In genomic region chr2:192886636-192887035, GRCh38 we compare ENCODE assay signal across 19 cellular contexts.
"Had no signal": no experiment of that assay in that cellular context is flagged by ENCODE, and none has a peak within 500 bp of the region (broad histone marks: within the 10 kb centered on the region; RNA-seq: fewer than 3 reads in every experiment).

No MANE protein-coding gene starts in this region.

- H3K4me3 ChIP-seq: ascending aorta, cardiac muscle cell, dorsolateral prefrontal cortex, left lung, mucosa of descending colon, pancreas, thoracic aorta had no signal

- H3K36me3 ChIP-seq: ascending aorta, cardiac muscle cell, left lung, pancreas, thoracic aorta had no signal

- H3K27ac ChIP-seq: ascending aorta, cardiac muscle cell, dorsolateral prefrontal cortex, left lung, pancreas, thoracic aorta, VCaP had no signal

- H3K9me3 ChIP-seq: ascending aorta, left lung, mucosa of descending colon, pancreas, thoracic aorta had no signal

- H3K36me3 Mint-ChIP-seq: activated CD8-positive, alpha-beta memory T cell treated with anti-CD3 and anti-CD28 coated beads, Interleukin-2, amount 10 ng/mL, durations not matched to agents 7 days and 5 days; activated naive CD4-positive, alpha-beta T cell treated with anti-CD3 and anti-CD28 coated beads, Interleukin-2, amount 10 ng/mL, durations not matched to agents 7 days and 5 days; memory B cell; naive thymus-derived CD4-positive, alpha-beta T cell had no signal

- H3K4me3 Mint-ChIP-seq: activated CD8-positive, alpha-beta memory T cell treated with anti-CD3 and anti-CD28 coated beads, Interleukin-2, amount 10 ng/mL, durations not matched to agents 7 days and 5 days; activated naive CD4-positive, alpha-beta T cell treated with anti-CD3 and anti-CD28 coated beads, Interleukin-2, amount 10 ng/mL, durations not matched to agents 7 days and 5 days; endodermal cell; memory B cell; naive thymus-derived CD4-positive, alpha-beta T cell had no signal

- H3K4me1 Mint-ChIP-seq: activated CD8-positive, alpha-beta memory T cell treated with anti-CD3 and anti-CD28 coated beads, Interleukin-2, amount 10 ng/mL, durations not matched to agents 7 days and 5 days; activated naive CD4-positive, alpha-beta T cell treated with anti-CD3 and anti-CD28 coated beads, Interleukin-2, amount 10 ng/mL, durations not matched to agents 7 days and 5 days; memory B cell; naive thymus-derived CD4-positive, alpha-beta T cell had no signal

- DNase-seq: activated CD4-positive, alpha-beta T cell treated with anti-CD3 and anti-CD28 coated beads, Interleukin-2, amount 50 U/mL, for 48 hours; activated CD8-positive, alpha-beta memory T cell treated with anti-CD3 and anti-CD28 coated beads, Interleukin-2, amount 10 ng/mL, durations not matched to agents 7 days and 5 days; activated naive CD4-positive, alpha-beta T cell treated with anti-CD3 and anti-CD28 coated beads, Interleukin-2, amount 10 ng/mL, durations not matched to agents 7 days and 5 days; activated T-cell treated with anti-CD3 and anti-CD28 coated beads, Interleukin-2, amount 50 U/mL, for 1 hour; dorsolateral prefrontal cortex; endodermal cell; islet precursor cell; left lung; mucosa of descending colon; naive thymus-derived CD4-positive, alpha-beta T cell; pancreas; stimulated activated CD4-positive, alpha-beta T cell treated with anti-CD3 and anti-CD28 coated beads, Interleukin-12 subunit alpha, Interleukin-12 subunit beta, amount 100 ng/mL, for 4 hours; stimulated activated CD4-positive, alpha-beta T cell treated with anti-CD3 and anti-CD28 coated beads, Interleukin-2, amount 100 ng/mL, for 24 hours; T-helper 9 cell had no signal

- H3K27ac Mint-ChIP-seq: activated CD8-positive, alpha-beta memory T cell treated with anti-CD3 and anti-CD28 coated beads, Interleukin-2, amount 10 ng/mL, durations not matched to agents 7 days and 5 days; activated naive CD4-positive, alpha-beta T cell treated with anti-CD3 and anti-CD28 coated beads, Interleukin-2, amount 10 ng/mL, durations not matched to agents 7 days and 5 days; endodermal cell; memory B cell; naive thymus-derived CD4-positive, alpha-beta T cell had no signal

- H3K4me1 ChIP-seq: ascending aorta, left lung, pancreas had no signal

- ATAC-seq: activated CD8-positive, alpha-beta memory T cell treated with anti-CD3 and anti-CD28 coated beads, Interleukin-2, amount 10 ng/mL, durations not matched to agents 7 days and 5 days; left lung; mucosa of descending colon; naive thymus-derived CD4-positive, alpha-beta T cell; pancreas had no signal

- H3K27me3 ChIP-seq: ascending aorta, cardiac muscle cell, left lung, pancreas had no signal

- H3K9me3 Mint-ChIP-seq: activated naive CD4-positive, alpha-beta T cell treated with anti-CD3 and anti-CD28 coated beads, Interleukin-2, amount 10 ng/mL, durations not matched to agents 7 days and 5 days; endodermal cell; memory B cell had no signal
